Comparison of ENCODE assay signal across 23 cellular contexts in the genomic region with DNA sequence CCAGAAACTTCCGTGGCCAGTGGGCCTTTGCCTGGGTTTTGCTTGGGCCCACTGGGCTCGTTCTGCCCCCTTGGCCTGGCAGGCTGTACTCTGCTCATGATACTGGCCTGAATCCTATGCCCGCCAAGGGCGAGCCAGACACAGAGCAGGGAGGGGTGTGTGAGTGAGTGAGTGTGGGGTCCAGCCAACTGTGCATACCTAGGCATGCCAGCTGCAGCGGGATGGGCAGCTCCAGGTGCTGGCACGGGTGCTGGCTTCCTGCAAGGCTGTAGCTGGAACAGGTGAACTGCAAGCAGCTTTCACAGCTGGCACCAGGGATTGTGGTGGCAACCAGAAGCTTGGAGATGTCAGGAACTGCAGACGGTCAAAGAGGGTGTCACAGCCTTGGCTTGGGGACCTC.
A peak's percentile ranks its signal among the peaks of the same experiment; 100 is the strongest.
DNase-seq lines count a peak whose midpoint lies in the region; TF ChIP-seq lines count a peak whose summit lies in the region.
"Had no signal": no experiment of that assay in that cellular context is flagged by ENCODE, and none has a peak within 500 bp of the region (broad histone marks: within the 10 kb centered on the region; RNA-seq: fewer than 3 reads in every experiment).

No MANE protein-coding gene starts in this region.

- H3K4me1 ChIP-seq in mammary epithelial cell (ENCODE audit: insufficient read depth, low read length): no peaks in the 10 kb centered on the region
- H3K4me1 ChIP-seq in neuronal stem cell (ENCODE audit: control insufficient read depth in 2 of 2, insufficient read depth in 1 of 2, low read depth in 1 of 2, low read length in 2 of 2): no peaks in the 10 kb centered on the region
- H3K4me1 ChIP-seq: HAP-1 had no signal

- intact Hi-C loops in mammary epithelial cell (cut with micrococcal nuclease): no loop called here
- intact Hi-C loops in MCF 10A (cut with micrococcal nuclease): no loop called here

- peak overlapping the region; percentile 76 for H3K18ac ChIP-seq in neuronal stem cell (ENCODE audit: low read length)

- CTCF ChIA-PET in mammary epithelial cell (lab: Charles Lee; ENCODE audit: low non-redundant PET): no interaction called here
- CTCF ChIA-PET in MCF 10A (lab: Yijun Ruan, JAX): no interaction called here

- TF ChIP-seq CTCF in mammary epithelial cell (conservative IDR thresholded peaks at IDR 0.05 in 1 of 2, IDR thresholded peaks at IDR 0.05 in 1 of 2; ENCODE audit: extremely low read depth in 1 of 2, insufficient read depth in 1 of 2, low read depth in 1 of 2, low read length in 2 of 2): no peak
- no peak for TF ChIP-seq CTCF in MCF 10A (IDR thresholded peaks at IDR 0.05; ENCODE audit: unreplicated experiment)
- TF ChIP-seq CTCF in chondrocyte (IDR thresholded peaks at IDR 0.05): no peak

- peak overlapping the region; percentile 2 for H2AFZ ChIP-seq in mammary epithelial cell (ENCODE audit: low read depth, low read length)
- H2AFZ ChIP-seq in neuronal stem cell (ENCODE audit: low read length): no peak overlapping the region

- H3K27ac ChIP-seq in mammary epithelial cell (ENCODE audit: insufficient read depth, low read depth, low read length): no peak overlapping the region
- H3K27ac ChIP-seq in neuronal stem cell (replicated peaks; ENCODE audit: low read length): no peak overlapping the region

- H3K27me3 ChIP-seq in mammary epithelial cell (ENCODE audit: insufficient read depth, low read length) (no peaks in the 10 kb centered on the region), neuronal stem cell (ENCODE audit: control insufficient read depth in 3 of 3, insufficient read depth in 3 of 3, low read depth in 1 of 3, low read length in 3 of 3) (no peaks in the 10 kb centered on the region)

- H2BK12ac ChIP-seq in neuronal stem cell (ENCODE audit: low read length): peak overlapping the region; percentile 41

- no peak overlapping the region for H3K4me3 ChIP-seq in mammary epithelial cell (replicated peaks in 1 of 3; ENCODE audit: insufficient read depth in 1 of 3, low read depth in 2 of 3, low read length in 3 of 3)
- peak overlapping the region in 1 of 2 donors; percentile 50 for H3K4me3 ChIP-seq in neuronal stem cell (ENCODE audit: low read length in 2 of 2)
- H3K4me3 ChIP-seq: HAP-1 had no signal

- no peak overlapping the region for H3K4ac ChIP-seq in neuronal stem cell (ENCODE audit: low read length)

- H3K27me3 Mint-ChIP-seq in MCF 10A (ENCODE audit: insufficient read depth, unreplicated experiment) (no peaks in the 10 kb centered on the region), chondrocyte (ENCODE audit: low read depth) (no peaks in the 10 kb centered on the region)

- H3K79me2 ChIP-seq in mammary epithelial cell (ENCODE audit: insufficient read depth, low read length): no peaks in the 10 kb centered on the region

- H3K4me1 Mint-ChIP-seq in MCF 10A (ENCODE audit: insufficient read depth, unreplicated experiment) (no peaks in the 10 kb centered on the region), chondrocyte (ENCODE audit: low read depth) (no peaks in the 10 kb centered on the region)

- H4K20me1 ChIP-seq in mammary epithelial cell (ENCODE audit: insufficient read depth, low read length): no peaks in the 10 kb centered on the region

- no TSS peak for BruUV-seq in mammary epithelial cell (replicated peaks; lab: Mats Ljungman, UMichigan)
- BruUV-seq in MCF 10A (replicated peaks; lab: Mats Ljungman, UMichigan): no TSS peak

- peaks cover 17% of the 10 kb centered on the region for H3K9me3 Mint-ChIP-seq in MCF 10A (ENCODE audit: unreplicated experiment)
- H3K9me3 Mint-ChIP-seq in chondrocyte (ENCODE audit: low read depth): peaks cover 3% of the 10 kb centered on the region

- no peaks in the 10 kb centered on the region for H3K36me3 ChIP-seq in mammary epithelial cell (ENCODE audit: insufficient read depth, low read length)
- H3K36me3 ChIP-seq in neuronal stem cell (replicated peaks in 1 of 2; ENCODE audit: control insufficient read depth in 2 of 2, insufficient read depth in 2 of 2, low read length in 2 of 2): no peaks in the 10 kb centered on the region
- H3K36me3 ChIP-seq: HAP-1 had no signal

- H2BK15ac ChIP-seq in neuronal stem cell (ENCODE audit: low read length): no peak overlapping the region

- DNase-seq in mammary epithelial cell (no peak), MCF 10A (ENCODE audit: unreplicated experiment) (no peak), chondrocyte (ENCODE audit: low spot score) (peak; percentile 59), neuronal stem cell (ENCODE audit: low spot score) (no peak), activated gamma-delta T cell (lab: John Stamatoyannopoulos, UW) (no peak), midbrain (lab: John Stamatoyannopoulos, UW) (no peak), NCI-H2171 (lab: John Stamatoyannopoulos, UW) (no peak)
- DNase-seq: Calu3; GOT3; HFFc6; KG1; NCI-H1048; NCI-H1417; NCI-H1694 treated with DMSO at 0.1 percent for 48 hours; NCI-H2081 treated with DMSO at 0.1 percent for 48 hours; NCI-H2171 treated with DMSO at 0.1 percent for 48 hours; NCI-H345; NCI-H510A treated with DMSO at 0.1 percent for 48 hours; NK-92 treated with Interleukin-12 subunit alpha and Interleukin-12 subunit beta, amount 100 ng/mL, for 24 hours; PC-3; SIG-M5; SK-N-SH had no signal

- peak overlapping the region; percentile 89 for H3K14ac ChIP-seq in neuronal stem cell (ENCODE audit: low read length)

- H3K9me3 ChIP-seq in mammary epithelial cell (replicated peaks; ENCODE audit: insufficient read depth, low read length) (no peaks in the 10 kb centered on the region), neuronal stem cell (replicated peaks in 1 of 2; ENCODE audit: control insufficient read depth in 2 of 2, insufficient read depth in 1 of 2, low read depth in 1 of 2, low read length in 2 of 2) (no peaks in the 10 kb centered on the region)
- H3K9me3 ChIP-seq: HAP-1, SK-N-SH had no signal

- dilution Hi-C loops in mammary epithelial cell (cut with HindIII; ENCODE audit: low sequenced_read_pairs): no loop called here

- H2BK120ac ChIP-seq in neuronal stem cell (ENCODE audit: low read depth, low read length): no peak overlapping the region

- H3K4me3 Mint-ChIP-seq in MCF 10A (ENCODE audit: unreplicated experiment) (no peak overlapping the region), chondrocyte (ENCODE audit: unreplicated experiment) (no peak overlapping the region)
- H3K4me3 Mint-ChIP-seq: HFFc6 had no signal

- no peak overlapping the region for H3K27ac Mint-ChIP-seq in MCF 10A (ENCODE audit: low read depth, unreplicated experiment)
- no peak overlapping the region for H3K27ac Mint-ChIP-seq in chondrocyte (ENCODE audit: unreplicated experiment)
- H3K27ac Mint-ChIP-seq: HFFc6 had no signal

- no peak overlapping the region for H4K91ac ChIP-seq in neuronal stem cell (ENCODE audit: low read depth, low read length, poor library complexity)

- H4K8ac ChIP-seq in neuronal stem cell (ENCODE audit: low read depth, low read length): peak overlapping the region; percentile 82

- POLR2A ChIA-PET in MCF 10A (lab: Yijun Ruan, JAX): interaction anchor here (0.7 kb wide), 1 partner anchor 116 kb away, joined by 3 read pairs; no protein-coding TSS in a partner anchor

- H3K23ac ChIP-seq in neuronal stem cell (ENCODE audit: low read depth, low read length, poor library complexity): no peak overlapping the region

- H2BK5ac ChIP-seq in neuronal stem cell (ENCODE audit: low read length): no peak overlapping the region

- H3K4me2 ChIP-seq in mammary epithelial cell (ENCODE audit: insufficient read depth, low read depth, low read length) (no peak overlapping the region), neuronal stem cell (ENCODE audit: insufficient read depth, low read length, poor library complexity, severe bottlenecking) (no peak overlapping the region)
- H3K4me2 ChIP-seq: SK-N-SH had no signal

- no peak overlapping the region for H2AK5ac ChIP-seq in neuronal stem cell (ENCODE audit: low read depth, low read length)

- H3K9ac ChIP-seq in mammary epithelial cell (ENCODE audit: insufficient read depth, low read length) (no peak overlapping the region), neuronal stem cell (ENCODE audit: low read depth, low read length, poor library complexity) (peak overlapping the region; percentile 60)
- H3K9ac ChIP-seq: SK-N-SH had no signal

- H3K36me3 Mint-ChIP-seq in MCF 10A (ENCODE audit: insufficient read depth, unreplicated experiment): no peaks in the 10 kb centered on the region
- no peaks in the 10 kb centered on the region for H3K36me3 Mint-ChIP-seq in chondrocyte (ENCODE audit: low read depth)

- H3K79me1 ChIP-seq in neuronal stem cell (ENCODE audit: low read depth, low read length): peaks cover 2% of the 10 kb centered on the region

- in situ Hi-C loops in mammary epithelial cell (cut with MboI; ENCODE audit: low sequenced_read_pairs in 2 of 2): no loop called here

- WGBS in mammary epithelial cell (ENCODE audit: low coverage, missing lambda C conversion rate): 18% methylated on average over 6 of the region's 7 CpGs
- WGBS in neuronal stem cell (ENCODE audit: extremely low coverage in 2 of 2, insufficient read length in 2 of 2, insufficient replicate concordance in 1 of 2), 2 donors: no CpG with 5 or more reads among the region's 7 CpGs
